20 cellular contexts compared by ENCODE assay signal in the genomic region with DNA sequence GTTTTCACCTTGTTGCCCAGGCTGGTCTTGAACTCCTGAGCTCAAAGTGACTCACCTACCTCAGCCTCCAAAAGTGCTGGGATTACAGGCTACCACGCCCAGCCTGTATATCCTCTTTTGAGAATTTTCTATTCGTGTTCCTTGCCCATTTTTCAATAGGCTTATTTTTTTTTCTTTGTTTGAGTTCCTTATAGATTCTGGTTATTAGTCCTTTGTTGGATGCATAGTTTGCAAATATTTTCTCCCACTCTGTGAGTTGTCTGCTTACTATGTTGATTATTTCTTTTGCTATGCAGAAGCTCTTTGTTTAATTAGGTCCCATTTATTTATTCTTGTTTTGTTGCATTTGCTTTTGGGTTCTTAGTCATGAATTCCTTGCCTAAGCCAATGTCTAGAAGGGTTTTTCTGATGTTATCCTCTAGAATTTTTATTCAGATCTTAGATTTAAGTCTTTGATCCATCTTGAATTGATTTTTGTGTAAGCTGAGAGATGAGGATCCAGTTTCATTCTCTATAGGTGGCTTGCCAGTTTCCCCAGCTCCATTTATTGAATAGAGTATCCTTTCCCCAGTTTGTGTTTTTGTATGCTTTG.
"Had no signal": no experiment of that assay in that cellular context is flagged by ENCODE, and none has a peak within 500 bp of the region (broad histone marks: within the 10 kb centered on the region; RNA-seq: fewer than 3 reads in every experiment).

No MANE protein-coding gene starts in this region.

- H3K27ac ChIP-seq: brain microvascular endothelial cell, left lung, right atrium auricular region, vagina had no signal

- H3K4me3 Mint-ChIP-seq: activated naive CD8-positive, alpha-beta T cell treated with anti-CD3 and anti-CD28 coated beads, Interleukin-2, amount 10 ng/mL, durations not matched to agents 7 days and 5 days; activated T-helper 1 cell treated with anti-CD3 and anti-CD28 coated beads, Interleukin-12 subunit alpha, Interleukin-12 subunit beta, Interleukin-2, Interleukin-4 antibody, amounts not matched to agents 30 ng/mL and 10 ng/mL and 1 ng/mL, durations not matched to agents 14 hours and 24 hours and 36 hours; dendritic cell treated with granulocyte-macrophage colony-stimulating factor and Interleukin-4, amounts not matched to agents 40 ng/mL and 50 ng/mL, for 4 days; effector memory CD8-positive, alpha-beta T cell; natural killer cell; stimulated activated naive B cell treated with anti-CD40 and anti-IgM and Interleukin-4, amounts not matched to agents 10 μg/mL and 1 μg/mL and 100 μg/mL, for 72 hours had no signal

- H3K9me3 Mint-ChIP-seq: effector memory CD8-positive, alpha-beta T cell had no signal

- ATAC-seq: activated CD4-positive, CD25-positive, alpha-beta regulatory T cell treated with anti-CD3 and anti-CD28 coated beads, Interleukin-2, amount 50 U/mL, for 24 hours; effector memory CD8-positive, alpha-beta T cell; left lung; natural killer cell; stimulated activated naive B cell treated with anti-CD40 and anti-IgM and Interleukin-4, amounts not matched to agents 10 μg/mL and 1 μg/mL and 100 μg/mL, for 72 hours had no signal

- H3K27me3 Mint-ChIP-seq: activated naive CD8-positive, alpha-beta T cell treated with anti-CD3 and anti-CD28 coated beads, Interleukin-2, amount 10 ng/mL, durations not matched to agents 7 days and 5 days; dendritic cell treated with granulocyte-macrophage colony-stimulating factor and Interleukin-4, amounts not matched to agents 40 ng/mL and 50 ng/mL, for 4 days; effector memory CD8-positive, alpha-beta T cell; stimulated activated naive B cell treated with anti-CD40 and anti-IgM and Interleukin-4, amounts not matched to agents 10 μg/mL and 1 μg/mL and 100 μg/mL, for 72 hours had no signal

- H3K36me3 ChIP-seq: brain microvascular endothelial cell, left lung, right atrium auricular region, vagina had no signal

- H3K27me3 ChIP-seq: brain microvascular endothelial cell, left lung, right atrium auricular region, tibial nerve, vagina had no signal

- DNase-seq: activated naive CD4-positive, alpha-beta T cell; activated naive CD8-positive, alpha-beta T cell treated with anti-CD3 and anti-CD28 coated beads, Interleukin-2, amount 10 ng/mL, durations not matched to agents 7 days and 5 days; anterior cingulate cortex; brain microvascular endothelial cell; effector memory CD8-positive, alpha-beta T cell; erythroblast; hypothalamus; kidney; left lung; mesenchymal stem cell; natural killer cell; stimulated activated CD4-positive, alpha-beta T cell treated with anti-CD3 and anti-CD28 coated beads, Interleukin-4, amount 100 ng/mL, for 1 hour; stimulated activated naive B cell treated with anti-CD40 and anti-IgM and Interleukin-4, amounts not matched to agents 10 μg/mL and 1 μg/mL and 100 μg/mL, for 72 hours; T-helper 9 cell had no signal

- H3K4me3 ChIP-seq: left lung, right atrium auricular region, tibial nerve, vagina had no signal

- H3K27ac Mint-ChIP-seq: activated naive CD8-positive, alpha-beta T cell treated with anti-CD3 and anti-CD28 coated beads, Interleukin-2, amount 10 ng/mL, durations not matched to agents 7 days and 5 days; activated T-helper 1 cell treated with anti-CD3 and anti-CD28 coated beads, Interleukin-12 subunit alpha, Interleukin-12 subunit beta, Interleukin-2, Interleukin-4 antibody, amounts not matched to agents 30 ng/mL and 10 ng/mL and 1 ng/mL, durations not matched to agents 14 hours and 24 hours and 36 hours; dendritic cell treated with granulocyte-macrophage colony-stimulating factor and Interleukin-4, amounts not matched to agents 40 ng/mL and 50 ng/mL, for 4 days; effector memory CD8-positive, alpha-beta T cell; natural killer cell; stimulated activated naive B cell treated with anti-CD40 and anti-IgM and Interleukin-4, amounts not matched to agents 10 μg/mL and 1 μg/mL and 100 μg/mL, for 72 hours had no signal
